In the genomic region with DNA sequence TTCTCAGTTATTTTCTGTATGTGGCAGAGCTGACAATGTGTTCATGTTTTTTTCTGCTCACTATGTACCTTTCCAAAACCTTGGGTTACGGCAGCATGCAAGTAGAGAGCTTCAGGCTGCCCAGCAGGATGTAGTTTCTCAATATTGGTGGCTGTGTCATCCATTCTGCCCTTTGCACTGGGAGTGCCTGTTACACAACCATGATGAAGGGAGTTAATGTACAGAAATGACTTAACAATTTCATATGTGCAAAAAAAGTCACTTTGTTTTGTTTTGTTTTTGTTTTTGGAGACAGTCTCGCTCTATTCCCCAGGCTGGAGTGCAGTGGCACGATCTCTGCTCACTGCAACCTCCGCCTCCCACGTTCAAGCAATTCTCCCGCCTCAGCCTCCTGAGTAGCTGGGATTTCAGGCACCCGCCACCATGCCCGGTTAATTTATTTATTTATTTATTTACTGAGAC, we compare ENCODE assay signal across 11 cellular contexts.
DNase-seq lines count a peak whose midpoint lies in the region.
"Had no signal": no experiment of that assay in that cellular context is flagged by ENCODE, and none has a peak within 500 bp of the region (broad histone marks: within the 10 kb centered on the region; RNA-seq: fewer than 3 reads in every experiment).

No MANE protein-coding gene starts in this region.

- H3K4me1 ChIP-seq in muscle layer of duodenum (ENCODE audit: control insufficient read depth in 1 of 2, insufficient read depth in 2 of 2, low read length in 2 of 2): peaks cover 6 to 16% of the 10 kb centered on the region in 2 donors

- no peak overlapping the region for H3K4me3 ChIP-seq in muscle layer of duodenum (ENCODE audit: low read depth in 1 of 2, low read length in 2 of 2)
- H3K4me3 ChIP-seq: dorsolateral prefrontal cortex had no signal

- H3K9me3 ChIP-seq in muscle layer of duodenum (ENCODE audit: control insufficient read depth in 1 of 2, low read length in 2 of 2): no peaks in the 10 kb centered on the region

- H3K27me3 ChIP-seq in muscle layer of duodenum (ENCODE audit: low read depth, low read length): no peaks in the 10 kb centered on the region
- H3K27me3 ChIP-seq: dorsolateral prefrontal cortex had no signal

- H3K36me3 ChIP-seq in muscle layer of duodenum (ENCODE audit: control insufficient read depth in 1 of 2, insufficient read depth in 2 of 2, low read length in 2 of 2): no peaks in the 10 kb centered on the region

- peak; percentile 22 for DNase-seq in EH (ENCODE audit: low read depth)
- peak; percentile 92 for DNase-seq in MV-4-11 (lab: John Stamatoyannopoulos, UW)
- no peak for DNase-seq in caudate nucleus (lab: John Stamatoyannopoulos, UW)
- DNase-seq in NCI-H1417 treated with DMSO at 0.1 percent for 48 hours (lab: John Stamatoyannopoulos, UW): no peak
- no peak for DNase-seq in activated CD8-positive, alpha-beta memory T cell treated with anti-CD3 and anti-CD28 coated beads, Interleukin-2, amount 50 U/mL, for 48 hours
- DNase-seq in C1 segment of cervical spinal cord (lab: John Stamatoyannopoulos, UW): no peak
- no peak for DNase-seq in activated T-cell treated with anti-CD3 and anti-CD28 coated beads for 4 hours
- DNase-seq: activated naive CD4-positive, alpha-beta T cell treated with anti-CD3 and anti-CD28 coated beads for 36 hours; dorsolateral prefrontal cortex; NCI-H1436 treated with DMSO at 0.1 percent for 48 hours had no signal

- peak overlapping the region; percentile 52 for H3K27ac ChIP-seq in caudate nucleus (ENCODE audit: low read depth, low read length)
- H3K27ac ChIP-seq in muscle layer of duodenum (ENCODE audit: low read length): peak overlapping the region; percentile 69

Comparison
In these comparisons a context has a peak if more than half of its experiments do, and no peak if none do; other contexts are left out.
1. DNase-seq: peak in EH (single experiment) and MV-4-11 (single experiment); none in caudate nucleus (0 of 61), NCI-H1417 treated with DMSO at 0.1 percent for 48 hours (single experiment), activated CD8-positive, alpha-beta memory T cell treated with anti-CD3 and anti-CD28 coated beads, Interleukin-2, amount 50 U/mL, for 48 hours (single experiment), C1 segment of cervical spinal cord (0 of 14) and activated T-cell treated with anti-CD3 and anti-CD28 coated beads for 4 hours (single experiment).